ENCODE assay signal across 1 cellular context in the genomic region with DNA sequence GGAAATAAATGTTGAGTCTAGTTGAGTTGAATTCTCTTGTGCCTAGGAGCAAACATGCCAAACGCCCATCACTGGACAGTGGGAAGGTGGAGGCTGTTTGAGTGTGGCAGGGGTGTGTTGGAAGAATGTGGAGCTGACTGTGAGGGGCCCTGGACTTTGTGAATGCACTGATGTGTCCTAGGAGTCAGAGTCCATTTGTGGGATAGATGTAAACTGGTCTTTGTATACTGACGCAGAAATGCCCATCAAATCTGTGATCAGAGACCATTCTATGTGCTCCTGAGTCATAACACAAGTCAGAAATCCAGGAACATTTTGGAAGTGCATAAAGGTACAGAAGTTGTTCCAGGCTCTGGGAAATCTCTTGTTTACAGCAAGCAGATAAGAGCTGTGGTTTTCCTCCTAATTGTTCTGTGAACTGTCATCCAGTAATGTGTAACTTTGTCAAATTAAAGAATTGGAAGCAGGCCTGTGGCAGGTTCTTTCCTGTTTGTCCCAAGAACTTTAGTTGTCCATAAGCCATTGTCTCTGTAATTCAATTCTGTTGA.
A peak's percentile ranks its signal among the peaks of the same experiment; 100 is the strongest.
TF ChIP-seq lines count a peak whose summit lies in the region.

No MANE protein-coding gene starts in this region.

TF ChIP-seq in HepG2, 621 proteins besides CTCF, POLR2A, EP300 and RAD21 (continued from another document and continues in another):
- TF ChIP-seq, protein P1, sequence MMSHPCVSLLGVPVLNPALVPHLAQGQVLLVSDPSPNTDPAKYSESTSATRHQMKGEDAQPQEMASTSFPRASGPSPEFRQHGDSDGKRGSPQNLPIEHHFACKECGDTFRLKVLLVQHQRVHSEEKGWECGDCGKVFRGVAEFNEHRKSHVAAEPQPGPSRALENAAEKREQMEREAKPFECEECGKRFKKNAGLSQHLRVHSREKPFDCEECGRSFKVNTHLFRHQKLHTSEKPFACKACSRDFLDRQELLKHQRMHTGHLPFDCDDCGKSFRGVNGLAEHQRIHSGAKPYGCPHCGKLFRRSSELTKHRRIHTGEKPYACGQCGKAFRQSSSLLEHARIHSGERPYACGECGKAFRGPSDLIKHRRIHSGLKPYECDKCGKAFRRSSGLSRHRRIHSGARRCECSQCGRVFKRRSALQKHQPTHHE (CRISPR knock-in tag; IDR thresholded peaks at IDR 0.05; ENCODE audit: borderline replicate concordance) = no peak
- TF ChIP-seq CREM (IDR thresholded peaks at IDR 0.05) (peak; percentile 35; the same call in 1 of the 2 replicates), CREM (CRISPR knock-in tag; IDR thresholded peaks at IDR 0.05) (no peak), HMGA1 (CRISPR knock-in tag; conservative IDR thresholded peaks at IDR 0.05) (no peak), CENPT (CRISPR knock-in tag; IDR thresholded peaks at IDR 0.05; ENCODE audit: low read depth) (no peak), ZC3H4 (CRISPR knock-in tag; IDR thresholded peaks at IDR 0.05; ENCODE audit: borderline replicate concordance) (no peak), FOXJ3 (CRISPR knock-in tag; IDR thresholded peaks at IDR 0.05; ENCODE audit: borderline replicate concordance) (0 out of 2 replicates have a peak, but pooled peaks have one; percentile 46), NFATC3 (CRISPR knock-in tag; IDR thresholded peaks at IDR 0.05) (no peak), MBD4 (IDR thresholded peaks at IDR 0.05; ENCODE audit: borderline replicate concordance, low read length) (no peak), KLF12 (CRISPR knock-in tag; IDR thresholded peaks at IDR 0.05; ENCODE audit: borderline replicate concordance) (no peak), HDAC1 (CRISPR knock-in tag; IDR thresholded peaks at IDR 0.05) (peak; percentile 64; the same call in 1 of the 2 replicates), GZF1 (CRISPR knock-in tag; IDR thresholded peaks at IDR 0.05) (no peak), ZSCAN9 (CRISPR knock-in tag; IDR thresholded peaks at IDR 0.05; ENCODE audit: borderline replicate concordance) (no peak), DNMT3B (CRISPR knock-in tag; conservative IDR thresholded peaks at IDR 0.05) (no peak), NRL (CRISPR knock-in tag; IDR thresholded peaks at IDR 0.05; ENCODE audit: borderline replicate concordance) (no peak), ZNF83 (CRISPR knock-in tag; IDR thresholded peaks at IDR 0.05; ENCODE audit: borderline replicate concordance) (no peak), PHF20 (CRISPR knock-in tag; IDR thresholded peaks at IDR 0.05) (no peak), PHF21A (CRISPR knock-in tag; IDR thresholded peaks at IDR 0.05) (peak; percentile 66), SP2 (CRISPR knock-in tag; IDR thresholded peaks at IDR 0.05) (no peak), TCF12 (IDR thresholded peaks at IDR 0.05) (no peak), TCF12 (CRISPR knock-in tag; IDR thresholded peaks at IDR 0.05) (no peak), HOMEZ (CRISPR knock-in tag; IDR thresholded peaks at IDR 0.05; ENCODE audit: low read depth) (peak; percentile 76; the same call in 1 of the 2 replicates), RBFOX2 (IDR thresholded peaks at IDR 0.05; ENCODE audit: low read depth, low read length) (no peak), BCLAF1 (IDR thresholded peaks at IDR 0.05) (no peak), ZNF251 (CRISPR knock-in tag; IDR thresholded peaks at IDR 0.05) (no peak), ETV5 (CRISPR knock-in tag; IDR thresholded peaks at IDR 0.05; ENCODE audit: borderline replicate concordance) (no peak)
- TF ChIP-seq, protein P2, sequence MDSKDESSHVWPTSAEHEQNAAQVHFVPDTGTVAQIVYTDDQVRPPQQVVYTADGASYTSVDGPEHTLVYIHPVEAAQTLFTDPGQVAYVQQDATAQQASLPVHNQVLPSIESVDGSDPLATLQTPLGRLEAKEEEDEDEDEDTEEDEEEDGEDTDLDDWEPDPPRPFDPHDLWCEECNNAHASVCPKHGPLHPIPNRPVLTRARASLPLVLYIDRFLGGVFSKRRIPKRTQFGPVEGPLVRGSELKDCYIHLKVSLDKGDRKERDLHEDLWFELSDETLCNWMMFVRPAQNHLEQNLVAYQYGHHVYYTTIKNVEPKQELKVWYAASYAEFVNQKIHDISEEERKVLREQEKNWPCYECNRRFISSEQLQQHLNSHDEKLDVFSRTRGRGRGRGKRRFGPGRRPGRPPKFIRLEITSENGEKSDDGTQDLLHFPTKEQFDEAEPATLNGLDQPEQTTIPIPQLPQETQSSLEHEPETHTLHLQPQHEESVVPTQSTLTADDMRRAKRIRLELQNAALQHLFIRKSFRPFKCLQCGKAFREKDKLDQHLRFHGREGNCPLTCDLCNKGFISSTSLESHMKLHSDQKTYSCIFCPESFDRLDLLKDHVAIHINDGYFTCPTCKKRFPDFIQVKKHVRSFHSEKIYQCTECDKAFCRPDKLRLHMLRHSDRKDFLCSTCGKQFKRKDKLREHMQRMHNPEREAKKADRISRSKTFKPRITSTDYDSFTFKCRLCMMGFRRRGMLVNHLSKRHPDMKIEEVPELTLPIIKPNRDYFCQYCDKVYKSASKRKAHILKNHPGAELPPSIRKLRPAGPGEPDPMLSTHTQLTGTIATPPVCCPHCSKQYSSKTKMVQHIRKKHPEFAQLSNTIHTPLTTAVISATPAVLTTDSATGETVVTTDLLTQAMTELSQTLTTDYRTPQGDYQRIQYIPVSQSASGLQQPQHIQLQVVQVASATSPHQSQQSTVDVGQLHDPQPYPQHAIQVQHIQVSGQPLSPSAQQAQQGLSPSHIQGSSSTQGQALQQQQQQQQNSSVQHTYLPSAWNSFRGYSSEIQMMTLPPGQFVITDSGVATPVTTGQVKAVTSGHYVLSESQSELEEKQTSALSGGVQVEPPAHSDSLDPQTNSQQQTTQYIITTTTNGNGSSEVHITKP (CRISPR knock-in tag; IDR thresholded peaks at IDR 0.05; ENCODE audit: low read depth) = no peak
- TF ChIP-seq, protein P3, sequence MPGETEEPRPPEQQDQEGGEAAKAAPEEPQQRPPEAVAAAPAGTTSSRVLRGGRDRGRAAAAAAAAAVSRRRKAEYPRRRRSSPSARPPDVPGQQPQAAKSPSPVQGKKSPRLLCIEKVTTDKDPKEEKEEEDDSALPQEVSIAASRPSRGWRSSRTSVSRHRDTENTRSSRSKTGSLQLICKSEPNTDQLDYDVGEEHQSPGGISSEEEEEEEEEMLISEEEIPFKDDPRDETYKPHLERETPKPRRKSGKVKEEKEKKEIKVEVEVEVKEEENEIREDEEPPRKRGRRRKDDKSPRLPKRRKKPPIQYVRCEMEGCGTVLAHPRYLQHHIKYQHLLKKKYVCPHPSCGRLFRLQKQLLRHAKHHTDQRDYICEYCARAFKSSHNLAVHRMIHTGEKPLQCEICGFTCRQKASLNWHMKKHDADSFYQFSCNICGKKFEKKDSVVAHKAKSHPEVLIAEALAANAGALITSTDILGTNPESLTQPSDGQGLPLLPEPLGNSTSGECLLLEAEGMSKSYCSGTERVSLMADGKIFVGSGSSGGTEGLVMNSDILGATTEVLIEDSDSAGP (CRISPR knock-in tag; IDR thresholded peaks at IDR 0.05; ENCODE audit: borderline replicate concordance) = no peak
- TF ChIP-seq, protein P4, sequence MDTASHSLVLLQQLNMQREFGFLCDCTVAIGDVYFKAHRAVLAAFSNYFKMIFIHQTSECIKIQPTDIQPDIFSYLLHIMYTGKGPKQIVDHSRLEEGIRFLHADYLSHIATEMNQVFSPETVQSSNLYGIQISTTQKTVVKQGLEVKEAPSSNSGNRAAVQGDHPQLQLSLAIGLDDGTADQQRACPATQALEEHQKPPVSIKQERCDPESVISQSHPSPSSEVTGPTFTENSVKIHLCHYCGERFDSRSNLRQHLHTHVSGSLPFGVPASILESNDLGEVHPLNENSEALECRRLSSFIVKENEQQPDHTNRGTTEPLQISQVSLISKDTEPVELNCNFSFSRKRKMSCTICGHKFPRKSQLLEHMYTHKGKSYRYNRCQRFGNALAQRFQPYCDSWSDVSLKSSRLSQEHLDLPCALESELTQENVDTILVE (CRISPR knock-in tag; IDR thresholded peaks at IDR 0.05) = no peak
- TF ChIP-seq, protein P5, sequence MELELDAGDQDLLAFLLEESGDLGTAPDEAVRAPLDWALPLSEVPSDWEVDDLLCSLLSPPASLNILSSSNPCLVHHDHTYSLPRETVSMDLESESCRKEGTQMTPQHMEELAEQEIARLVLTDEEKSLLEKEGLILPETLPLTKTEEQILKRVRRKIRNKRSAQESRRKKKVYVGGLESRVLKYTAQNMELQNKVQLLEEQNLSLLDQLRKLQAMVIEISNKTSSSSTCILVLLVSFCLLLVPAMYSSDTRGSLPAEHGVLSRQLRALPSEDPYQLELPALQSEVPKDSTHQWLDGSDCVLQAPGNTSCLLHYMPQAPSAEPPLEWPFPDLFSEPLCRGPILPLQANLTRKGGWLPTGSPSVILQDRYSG (CRISPR knock-in tag; IDR thresholded peaks at IDR 0.05) = no peak
- TF ChIP-seq, protein P6, sequence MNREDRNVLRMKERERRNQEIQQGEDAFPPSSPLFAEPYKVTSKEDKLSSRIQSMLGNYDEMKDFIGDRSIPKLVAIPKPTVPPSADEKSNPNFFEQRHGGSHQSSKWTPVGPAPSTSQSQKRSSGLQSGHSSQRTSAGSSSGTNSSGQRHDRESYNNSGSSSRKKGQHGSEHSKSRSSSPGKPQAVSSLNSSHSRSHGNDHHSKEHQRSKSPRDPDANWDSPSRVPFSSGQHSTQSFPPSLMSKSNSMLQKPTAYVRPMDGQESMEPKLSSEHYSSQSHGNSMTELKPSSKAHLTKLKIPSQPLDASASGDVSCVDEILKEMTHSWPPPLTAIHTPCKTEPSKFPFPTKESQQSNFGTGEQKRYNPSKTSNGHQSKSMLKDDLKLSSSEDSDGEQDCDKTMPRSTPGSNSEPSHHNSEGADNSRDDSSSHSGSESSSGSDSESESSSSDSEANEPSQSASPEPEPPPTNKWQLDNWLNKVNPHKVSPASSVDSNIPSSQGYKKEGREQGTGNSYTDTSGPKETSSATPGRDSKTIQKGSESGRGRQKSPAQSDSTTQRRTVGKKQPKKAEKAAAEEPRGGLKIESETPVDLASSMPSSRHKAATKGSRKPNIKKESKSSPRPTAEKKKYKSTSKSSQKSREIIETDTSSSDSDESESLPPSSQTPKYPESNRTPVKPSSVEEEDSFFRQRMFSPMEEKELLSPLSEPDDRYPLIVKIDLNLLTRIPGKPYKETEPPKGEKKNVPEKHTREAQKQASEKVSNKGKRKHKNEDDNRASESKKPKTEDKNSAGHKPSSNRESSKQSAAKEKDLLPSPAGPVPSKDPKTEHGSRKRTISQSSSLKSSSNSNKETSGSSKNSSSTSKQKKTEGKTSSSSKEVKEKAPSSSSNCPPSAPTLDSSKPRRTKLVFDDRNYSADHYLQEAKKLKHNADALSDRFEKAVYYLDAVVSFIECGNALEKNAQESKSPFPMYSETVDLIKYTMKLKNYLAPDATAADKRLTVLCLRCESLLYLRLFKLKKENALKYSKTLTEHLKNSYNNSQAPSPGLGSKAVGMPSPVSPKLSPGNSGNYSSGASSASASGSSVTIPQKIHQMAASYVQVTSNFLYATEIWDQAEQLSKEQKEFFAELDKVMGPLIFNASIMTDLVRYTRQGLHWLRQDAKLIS (CRISPR knock-in tag; IDR thresholded peaks at IDR 0.05) = no peak
- TF ChIP-seq, protein P7, sequence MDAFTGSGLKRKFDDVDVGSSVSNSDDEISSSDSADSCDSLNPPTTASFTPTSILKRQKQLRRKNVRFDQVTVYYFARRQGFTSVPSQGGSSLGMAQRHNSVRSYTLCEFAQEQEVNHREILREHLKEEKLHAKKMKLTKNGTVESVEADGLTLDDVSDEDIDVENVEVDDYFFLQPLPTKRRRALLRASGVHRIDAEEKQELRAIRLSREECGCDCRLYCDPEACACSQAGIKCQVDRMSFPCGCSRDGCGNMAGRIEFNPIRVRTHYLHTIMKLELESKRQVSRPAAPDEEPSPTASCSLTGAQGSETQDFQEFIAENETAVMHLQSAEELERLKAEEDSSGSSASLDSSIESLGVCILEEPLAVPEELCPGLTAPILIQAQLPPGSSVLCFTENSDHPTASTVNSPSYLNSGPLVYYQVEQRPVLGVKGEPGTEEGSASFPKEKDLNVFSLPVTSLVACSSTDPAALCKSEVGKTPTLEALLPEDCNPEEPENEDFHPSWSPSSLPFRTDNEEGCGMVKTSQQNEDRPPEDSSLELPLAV (CRISPR knock-in tag; conservative IDR thresholded peaks at IDR 0.05; ENCODE audit: low read depth) = no peak
- TF ChIP-seq, protein P8, sequence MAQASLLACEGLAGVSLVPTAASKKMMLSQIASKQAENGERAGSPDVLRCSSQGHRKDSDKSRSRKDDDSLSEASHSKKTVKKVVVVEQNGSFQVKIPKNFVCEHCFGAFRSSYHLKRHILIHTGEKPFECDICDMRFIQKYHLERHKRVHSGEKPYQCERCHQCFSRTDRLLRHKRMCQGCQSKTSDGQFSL (CRISPR knock-in tag; IDR thresholded peaks at IDR 0.05) = no peak
- TF ChIP-seq, protein P9, sequence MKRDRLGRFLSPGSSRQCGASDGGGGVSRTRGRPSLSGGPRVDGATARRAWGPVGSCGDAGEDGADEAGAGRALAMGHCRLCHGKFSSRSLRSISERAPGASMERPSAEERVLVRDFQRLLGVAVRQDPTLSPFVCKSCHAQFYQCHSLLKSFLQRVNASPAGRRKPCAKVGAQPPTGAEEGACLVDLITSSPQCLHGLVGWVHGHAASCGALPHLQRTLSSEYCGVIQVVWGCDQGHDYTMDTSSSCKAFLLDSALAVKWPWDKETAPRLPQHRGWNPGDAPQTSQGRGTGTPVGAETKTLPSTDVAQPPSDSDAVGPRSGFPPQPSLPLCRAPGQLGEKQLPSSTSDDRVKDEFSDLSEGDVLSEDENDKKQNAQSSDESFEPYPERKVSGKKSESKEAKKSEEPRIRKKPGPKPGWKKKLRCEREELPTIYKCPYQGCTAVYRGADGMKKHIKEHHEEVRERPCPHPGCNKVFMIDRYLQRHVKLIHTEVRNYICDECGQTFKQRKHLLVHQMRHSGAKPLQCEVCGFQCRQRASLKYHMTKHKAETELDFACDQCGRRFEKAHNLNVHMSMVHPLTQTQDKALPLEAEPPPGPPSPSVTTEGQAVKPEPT (CRISPR knock-in tag; IDR thresholded peaks at IDR 0.05; ENCODE audit: low read depth) = no peak
